In genomic region chr9:137146527-137146918, GRCh38 we compare ENCODE assay signal across 30 cellular contexts. TPM values are rescaled to one million over a fixed set of nuclear protein-coding genes. Genes with fewer than 3 reads are reported as not detected.
DNase-seq lines count a peak whose midpoint lies in the region; ATAC-seq and TF ChIP-seq lines count a peak whose summit lies in the region.
"Had no signal": no experiment of that assay in that cellular context is flagged by ENCODE, and none has a peak within 500 bp of the region (broad histone marks: within the 10 kb centered on the region; RNA-seq: fewer than 3 reads in every experiment).

No MANE protein-coding gene starts in this region.

- intact Hi-C loops in dorsolateral prefrontal cortex (cut with DNase I): no loop called here

- POLR2A ChIA-PET in activated naive CD8-positive, alpha-beta T cell treated with anti-CD3 and anti-CD28 coated beads, Interleukin-2, amount 10 ng/mL, durations not matched to agents 7 days and 5 days (lab: Charles Lee): interaction anchor here (1.1 kb wide), 1 partner anchor 11 kb away, joined by 3 read pairs; no protein-coding TSS in a partner anchor

- no peaks in the 10 kb centered on the region for H3K9me3 ChIP-seq in osteoblast (ENCODE audit: low read depth, low read length)
- H3K9me3 ChIP-seq: pancreas had no signal

- H3K4me1 Mint-ChIP-seq in activated naive CD8-positive, alpha-beta T cell treated with anti-CD3 and anti-CD28 coated beads, Interleukin-2, amount 10 ng/mL, durations not matched to agents 7 days and 5 days: peaks cover 4% of the 10 kb centered on the region
- H3K4me1 Mint-ChIP-seq in activated naive CD8-positive, alpha-beta T cell treated with anti-CD3 and anti-CD28 coated beads, Interleukin-2, amount 50 U/mL, for 24 hours: peaks cover 6% of the 10 kb centered on the region
- H3K4me1 Mint-ChIP-seq: nephron progenitor cell had no signal

- H3K27ac ChIP-seq in osteoblast (ENCODE audit: low read depth, low read length) (no peak overlapping the region), dorsolateral prefrontal cortex (peak overlapping the region in 7 of 59 donors; percentile 4 to 65 (median 29))
- H3K27ac ChIP-seq: GM23248, KMS-11, pancreas had no signal

- no peak for DNase-seq in activated naive CD8-positive, alpha-beta T cell treated with anti-CD3 and anti-CD28 coated beads, Interleukin-2, amount 10 ng/mL, durations not matched to agents 7 days and 5 days
- no peak for DNase-seq in activated naive CD8-positive, alpha-beta T cell treated with anti-CD3 and anti-CD28 coated beads, Interleukin-2, amount 50 U/mL, for 24 hours
- DNase-seq in osteoblast (ENCODE audit: insufficient read length, low spot score, missing footprints) (peak; percentile 84), germinal center (ENCODE audit: low spot score) (no peak), dorsolateral prefrontal cortex (no peak)
- DNase-seq: 8988T; activated CD4-positive, alpha-beta memory T cell treated with anti-CD3 and anti-CD28 coated beads, Interleukin-2, amount 10 ng/mL, durations not matched to agents 7 days and 5 days; activated CD8-positive, alpha-beta memory T cell treated with anti-CD3 and anti-CD28 coated beads, Interleukin-2, amount 50 U/mL, for 4 hours; activated naive CD4-positive, alpha-beta T cell; caudate nucleus; CD4-positive, CD25-positive, alpha-beta regulatory T cell; cortex of kidney; erythroblast; GM23248; NCI-H1417; NCI-H2029; NCI-H526; nephron progenitor cell; OCI-M1; retina; small intestine; stimulated activated naive CD4-positive, alpha-beta T cell had no signal

- H3K4me3 ChIP-seq in osteoblast (ENCODE audit: insufficient read depth, low read length) (no peak overlapping the region), dorsolateral prefrontal cortex (no peak overlapping the region)
- H3K4me3 ChIP-seq: GM23248, pancreas had no signal

- peaks cover 3% of the 10 kb centered on the region for H3K27me3 ChIP-seq in osteoblast (ENCODE audit: insufficient read depth, low read length)
- peaks cover 0 to 48% (median 5%) of the 10 kb centered on the region in 45 donors for H3K27me3 ChIP-seq in dorsolateral prefrontal cortex
- H3K27me3 ChIP-seq: pancreas had no signal

- no peaks in the 10 kb centered on the region for H3K9me3 Mint-ChIP-seq in activated naive CD8-positive, alpha-beta T cell treated with anti-CD3 and anti-CD28 coated beads, Interleukin-2, amount 10 ng/mL, durations not matched to agents 7 days and 5 days
- H3K9me3 Mint-ChIP-seq in activated naive CD8-positive, alpha-beta T cell treated with anti-CD3 and anti-CD28 coated beads, Interleukin-2, amount 50 U/mL, for 24 hours: no peaks in the 10 kb centered on the region
- H3K9me3 Mint-ChIP-seq: activated CD4-positive, alpha-beta memory T cell treated with anti-CD3 and anti-CD28 coated beads, Interleukin-2, amount 10 ng/mL, durations not matched to agents 7 days and 5 days; CD4-positive, CD25-positive, alpha-beta regulatory T cell; memory B cell; type B pancreatic cell had no signal

- no peak for TF ChIP-seq CTCF in osteoblast (IDR thresholded peaks at IDR 0.05; ENCODE audit: extremely low read depth, low read depth, low read length)
- TF ChIP-seq CTCF in dorsolateral prefrontal cortex (IDR thresholded peaks at IDR 0.05 in 54 of 56, conservative IDR thresholded peaks at IDR 0.05 in 2 of 56; ENCODE audit: low read depth in 1 of 56, partially characterized antibody in 56 of 56): no peak

- no peak overlapping the region for H2AFZ ChIP-seq in osteoblast (ENCODE audit: low read length)
- H2AFZ ChIP-seq: GM23248 had no signal

- H3K27me3 Mint-ChIP-seq in activated naive CD8-positive, alpha-beta T cell treated with anti-CD3 and anti-CD28 coated beads, Interleukin-2, amount 10 ng/mL, durations not matched to agents 7 days and 5 days: peaks cover 2% of the 10 kb centered on the region
- H3K27me3 Mint-ChIP-seq in activated naive CD8-positive, alpha-beta T cell treated with anti-CD3 and anti-CD28 coated beads, Interleukin-2, amount 50 U/mL, for 24 hours: peaks cover 21% of the 10 kb centered on the region

- no peak overlapping the region for H3K4me3 Mint-ChIP-seq in activated naive CD8-positive, alpha-beta T cell treated with anti-CD3 and anti-CD28 coated beads, Interleukin-2, amount 10 ng/mL, durations not matched to agents 7 days and 5 days
- no peak overlapping the region for H3K4me3 Mint-ChIP-seq in activated naive CD8-positive, alpha-beta T cell treated with anti-CD3 and anti-CD28 coated beads, Interleukin-2, amount 50 U/mL, for 24 hours
- H3K4me3 Mint-ChIP-seq: activated CD4-positive, alpha-beta memory T cell treated with anti-CD3 and anti-CD28 coated beads, Interleukin-2, amount 10 ng/mL, durations not matched to agents 7 days and 5 days; CD4-positive, CD25-positive, alpha-beta regulatory T cell; memory B cell; nephron progenitor cell; type B pancreatic cell had no signal

- H3K79me2 ChIP-seq in osteoblast (ENCODE audit: insufficient read depth, low read length): no peaks in the 10 kb centered on the region

- peak; percentile 19 for ATAC-seq in activated naive CD8-positive, alpha-beta T cell treated with anti-CD3 and anti-CD28 coated beads, Interleukin-2, amount 10 ng/mL, durations not matched to agents 7 days and 5 days (ENCODE audit: low read depth)
- ATAC-seq in activated naive CD8-positive, alpha-beta T cell treated with anti-CD3 and anti-CD28 coated beads, Interleukin-2, amount 50 U/mL, for 24 hours: no peak
- ATAC-seq: left lobe of liver, pancreas had no signal

- no peak overlapping the region for H3K27ac Mint-ChIP-seq in activated naive CD8-positive, alpha-beta T cell treated with anti-CD3 and anti-CD28 coated beads, Interleukin-2, amount 10 ng/mL, durations not matched to agents 7 days and 5 days
- no peak overlapping the region for H3K27ac Mint-ChIP-seq in activated naive CD8-positive, alpha-beta T cell treated with anti-CD3 and anti-CD28 coated beads, Interleukin-2, amount 50 U/mL, for 24 hours
- H3K27ac Mint-ChIP-seq: activated CD4-positive, alpha-beta memory T cell treated with anti-CD3 and anti-CD28 coated beads, Interleukin-2, amount 10 ng/mL, durations not matched to agents 7 days and 5 days; memory B cell; nephron progenitor cell had no signal

- H3K4me1 ChIP-seq in osteoblast (ENCODE audit: insufficient read depth, low read length): no peaks in the 10 kb centered on the region
- H3K4me1 ChIP-seq: pancreas had no signal

- H4K20me1 ChIP-seq in osteoblast (ENCODE audit: insufficient read depth, low read length): no peaks in the 10 kb centered on the region

- no peak overlapping the region for H3K4me2 ChIP-seq in osteoblast (ENCODE audit: insufficient read depth, low read length)
- H3K4me2 ChIP-seq: KMS-11 had no signal

- no peaks in the 10 kb centered on the region for H3K36me3 Mint-ChIP-seq in activated naive CD8-positive, alpha-beta T cell treated with anti-CD3 and anti-CD28 coated beads, Interleukin-2, amount 10 ng/mL, durations not matched to agents 7 days and 5 days
- no peaks in the 10 kb centered on the region for H3K36me3 Mint-ChIP-seq in activated naive CD8-positive, alpha-beta T cell treated with anti-CD3 and anti-CD28 coated beads, Interleukin-2, amount 50 U/mL, for 24 hours (ENCODE audit: low read depth)
- H3K36me3 Mint-ChIP-seq: CD4-positive, CD25-positive, alpha-beta regulatory T cell; memory B cell; type B pancreatic cell had no signal

- H3K36me3 ChIP-seq in osteoblast (ENCODE audit: insufficient read depth, low read length): no peaks in the 10 kb centered on the region
- H3K36me3 ChIP-seq: pancreas had no signal

TF ChIP-seq in PFSK-1, 5 proteins besides CTCF, POLR2A, EP300 and RAD21 (continues in another document):
- TF ChIP-seq POLR2AphosphoS5 (IDR thresholded peaks at IDR 0.05; ENCODE audit: low read depth, low read length): no peak

RNA-seq across cellular contexts. Expression of gene GRIN1, which starts 7.6 kb away (rescaled TPM):
- total RNA-seq in activated naive CD8-positive, alpha-beta T cell treated with anti-CD3 and anti-CD28 coated beads, Interleukin-2, amount 10 ng/mL, durations not matched to agents 7 days and 5 days: not detected
- 1.3 TPM for polyA plus RNA-seq in PFSK-1 (2012; ENCODE audit: insufficient read length, low read depth)
- total RNA-seq in osteoblast (not detected in 2 replicates), dorsolateral prefrontal cortex (100 to 1,000 TPM; 175 to 937 (median 565) TPM)
- total RNA-seq: CD4-positive, CD25-positive, alpha-beta regulatory T cell; left lobe of liver had no signal
- polyA plus RNA-seq: CD4-positive, CD25-positive, alpha-beta regulatory T cell; GM23248 had no signal

RNA-seq across cellular contexts. Expression of gene LRRC26, which starts 23.3 kb away (rescaled TPM):
- not detected for total RNA-seq in activated naive CD8-positive, alpha-beta T cell treated with anti-CD3 and anti-CD28 coated beads, Interleukin-2, amount 10 ng/mL, durations not matched to agents 7 days and 5 days
- 5.7 TPM for polyA plus RNA-seq in PFSK-1 (2012; ENCODE audit: insufficient read length, low read depth)
- total RNA-seq in osteoblast: not detected in 2 replicates
- total RNA-seq in dorsolateral prefrontal cortex: 1 to 10 TPM in 8 of 120 experiments, under 1 TPM in 23, not detected in 89; 0.42 to 1.4 (median 0.75) TPM
- total RNA-seq: activated CD4-positive, alpha-beta memory T cell treated with anti-CD3 and anti-CD28 coated beads, Interleukin-2, amount 10 ng/mL, durations not matched to agents 7 days and 5 days; CD4-positive, CD25-positive, alpha-beta regulatory T cell; GM23248; left lobe of liver; T-helper 2 cell treated with Interferon-gamma antibody and Interleukin-4, amounts not matched to agents 100 ng/mL and 5 ng/mL, for 36 hours had no signal
- polyA plus RNA-seq: CD4-positive, CD25-positive, alpha-beta regulatory T cell; GM23248; pancreas had no signal

RNA-seq across cellular contexts. Expression of gene TMEM210, which starts 25.3 kb away (rescaled TPM):
- not detected for total RNA-seq in activated naive CD8-positive, alpha-beta T cell treated with anti-CD3 and anti-CD28 coated beads, Interleukin-2, amount 10 ng/mL, durations not matched to agents 7 days and 5 days
- polyA plus RNA-seq in PFSK-1 (2012; ENCODE audit: insufficient read length, low read depth): not detected
- total RNA-seq in osteoblast: not detected in 2 replicates
- not detected for total RNA-seq in dorsolateral prefrontal cortex
- total RNA-seq: activated CD4-positive, alpha-beta memory T cell treated with anti-CD3 and anti-CD28 coated beads, Interleukin-2, amount 10 ng/mL, durations not matched to agents 7 days and 5 days; CD4-positive, CD25-positive, alpha-beta regulatory T cell; GM23248; left lobe of liver; pancreas; T-helper 2 cell treated with Interferon-gamma antibody and Interleukin-4, amounts not matched to agents 100 ng/mL and 5 ng/mL, for 36 hours had no signal
- polyA plus RNA-seq: adipose tissue; CD4-positive, CD25-positive, alpha-beta regulatory T cell; GM23248; pancreas; small intestine had no signal

RNA-seq across cellular contexts. Expression of gene DPP7, which starts 32.0 kb away (rescaled TPM):
- 100 to 1,000 TPM; 314 to 322 TPM for total RNA-seq in activated naive CD8-positive, alpha-beta T cell treated with anti-CD3 and anti-CD28 coated beads, Interleukin-2, amount 10 ng/mL, durations not matched to agents 7 days and 5 days
- 811 TPM for polyA plus RNA-seq in PFSK-1 (2012; ENCODE audit: insufficient read length, low read depth)
- 66.6 and 74.6 TPM in 2 replicates for total RNA-seq in osteoblast
- 100 to 1,000 TPM; 156 to 315 (median 208) TPM for total RNA-seq in dorsolateral prefrontal cortex

RNA-seq across cellular contexts. Expression of gene ANAPC2, which starts 41.8 kb away (rescaled TPM):
- 10 to 100 TPM; 84.2 to 87.8 TPM for total RNA-seq in activated naive CD8-positive, alpha-beta T cell treated with anti-CD3 and anti-CD28 coated beads, Interleukin-2, amount 10 ng/mL, durations not matched to agents 7 days and 5 days
- polyA plus RNA-seq in PFSK-1 (2012; ENCODE audit: insufficient read length, low read depth): 56.8 TPM
- total RNA-seq in osteoblast (26.2 and 32.9 TPM in 2 replicates), dorsolateral prefrontal cortex (100 to 1,000 TPM in 1 of 120 experiments, 10 to 100 TPM in 119; 51.4 to 105 (median 68.3) TPM)

Comparison
In these comparisons a context has a peak if more than half of its experiments do, and no peak if none do; other contexts are left out.
1. RNA of gene GRIN1, which starts 7.6 kb away (total RNA-seq): 175 to 937 TPM in dorsolateral prefrontal cortex; not detected in activated naive CD8-positive, alpha-beta T cell treated with anti-CD3 and anti-CD28 coated beads, Interleukin-2, amount 10 ng/mL, durations not matched to agents 7 days and 5 days and not detected in osteoblast; every median in the first group is over 100 times any median in the second.